ENCODE assay signal across 11 cellular contexts in genomic region chr2:65625982-65626381, GRCh38.
"Had no signal": no experiment of that assay in that cellular context is flagged by ENCODE, and none has a peak within 500 bp of the region (broad histone marks: within the 10 kb centered on the region; RNA-seq: fewer than 3 reads in every experiment).

No MANE protein-coding gene starts in this region.

- H2AFZ ChIP-seq: GM23248 had no signal

- H3K4me3 ChIP-seq: GM23248, HAP-1 had no signal

- H3K27ac ChIP-seq: GM23248, KMS-11 had no signal

- H3K4me2 ChIP-seq: KMS-11 had no signal

- ATAC-seq: HCT116 had no signal

- FAIRE-seq: HTR-8/SVneo had no signal

- H3K36me3 ChIP-seq: HAP-1 had no signal

- DNase-seq: GM23248, GOT3, H7, HFFc6, IMR-90, Karpas-422, KBM-7 had no signal

- H3K9ac ChIP-seq: GM23248, KMS-11 had no signal

- H3K9me3 ChIP-seq: HAP-1 had no signal

- H3K4me1 ChIP-seq: HAP-1 had no signal
